Comparison of ENCODE assay signal across 15 cellular contexts in genomic region chr3:37592328-37592727, GRCh38.
"Had no signal": no experiment of that assay in that cellular context is flagged by ENCODE, and none has a peak within 500 bp of the region (broad histone marks: within the 10 kb centered on the region; RNA-seq: fewer than 3 reads in every experiment).

No MANE protein-coding gene starts in this region.

- ATAC-seq: body of pancreas, natural killer cell, pancreas, upper lobe of right lung had no signal

- H3K27ac ChIP-seq: body of pancreas, neutrophil, pancreas, WERI-Rb-1 had no signal

- DNase-seq: activated CD4-positive, alpha-beta T cell treated with anti-CD3 and anti-CD28 coated beads, Interleukin-2, amount 50 U/mL, for 4 hours; activated naive CD4-positive, alpha-beta T cell; activated naive CD8-positive, alpha-beta T cell treated with anti-CD3 and anti-CD28 coated beads for 36 hours; amniotic stem cell; body of pancreas; central memory CD4-positive, alpha-beta T cell; heart right ventricle; kidney glomerular epithelial cell; natural killer cell; pancreas; stimulated activated naive CD4-positive, alpha-beta T cell; substantia nigra; upper lobe of right lung; WERI-Rb-1 had no signal

- H3K4me3 ChIP-seq: body of pancreas, heart right ventricle, pancreas, upper lobe of right lung had no signal

- H3K27me3 ChIP-seq: body of pancreas, heart right ventricle, neutrophil, pancreas, upper lobe of right lung had no signal

- H3K9me3 ChIP-seq: body of pancreas, heart right ventricle, neutrophil, pancreas, upper lobe of right lung had no signal

- H3K36me3 ChIP-seq: pancreas, upper lobe of right lung, WERI-Rb-1 had no signal
